Comparison of ENCODE assay signal across 22 cellular contexts in genomic region chr20:61015602-61016001, GRCh38.
DNase-seq lines count a peak whose midpoint lies in the region; ATAC-seq, FAIRE-seq and TF ChIP-seq lines count a peak whose summit lies in the region.
"Had no signal": no experiment of that assay in that cellular context is flagged by ENCODE, and none has a peak within 500 bp of the region (broad histone marks: within the 10 kb centered on the region; RNA-seq: fewer than 3 reads in every experiment).

No MANE protein-coding gene starts in this region.

- no peak overlapping the region for H3K9ac ChIP-seq in BLaER1

- H3K4me2 ChIP-seq in BLaER1: peak overlapping the region; percentile 41
- H3K4me2 ChIP-seq: A549 had no signal

- peaks cover 6% of the 10 kb centered on the region for H3K4me1 Mint-ChIP-seq in neural crest cell
- H3K4me1 Mint-ChIP-seq in natural killer cell treated with Interleukin-12 subunit alpha and Interleukin-12 subunit beta and Interleukin-15 and Interleukin-18, amount 100 ng/mL, for 72 hours (ENCODE audit: low read depth in 2 of 2): no peaks in the 10 kb centered on the region
- H3K4me1 Mint-ChIP-seq: B cell had no signal

- peaks cover 47% of the 10 kb centered on the region for H3K27me3 Mint-ChIP-seq in neural crest cell (ENCODE audit: low read depth)
- H3K27me3 Mint-ChIP-seq in natural killer cell treated with Interleukin-12 subunit alpha and Interleukin-12 subunit beta and Interleukin-15 and Interleukin-18, amount 100 ng/mL, for 72 hours: peaks cover 13 to 22% of the 10 kb centered on the region in 2 donors
- H3K27me3 Mint-ChIP-seq: B cell; CD4-positive, alpha-beta T cell had no signal

- no peak overlapping the region for H3K27ac ChIP-seq in BLaER1
- H3K27ac ChIP-seq: 22Rv1, A549, C4-2B had no signal

- FAIRE-seq in HTR-8/SVneo (lab: Jason Lieb, UNC): peak; percentile 46
- FAIRE-seq: A549, D721Med, G401.6, GM12891 had no signal

- H3K4me1 ChIP-seq in BLaER1: peaks cover 38% of the 10 kb centered on the region
- H3K4me1 ChIP-seq: A549, Caco-2 had no signal

- H3K27ac Mint-ChIP-seq in neural crest cell (ENCODE audit: unreplicated experiment): peak overlapping the region; percentile 65
- no peak overlapping the region for H3K27ac Mint-ChIP-seq in natural killer cell treated with Interleukin-12 subunit alpha and Interleukin-12 subunit beta and Interleukin-15 and Interleukin-18, amount 100 ng/mL, for 72 hours
- H3K27ac Mint-ChIP-seq: B cell; CD4-positive, alpha-beta T cell; CD8-positive, alpha-beta T cell had no signal

- H3K36me3 ChIP-seq in BLaER1: no peaks in the 10 kb centered on the region

- H3K9me3 Mint-ChIP-seq in neural crest cell: peaks cover 2% of the 10 kb centered on the region
- H3K9me3 Mint-ChIP-seq in natural killer cell treated with Interleukin-12 subunit alpha and Interleukin-12 subunit beta and Interleukin-15 and Interleukin-18, amount 100 ng/mL, for 72 hours: peaks cover 6% of the 10 kb centered on the region

- H3K4me3 ChIP-seq in BLaER1: no peak overlapping the region
- H3K4me3 ChIP-seq: A549 had no signal

- H3K9me3 ChIP-seq in BLaER1: peaks cover 17% of the 10 kb centered on the region
- H3K9me3 ChIP-seq: A549 had no signal

- ATAC-seq in GM18519 (IDR thresholded peaks at IDR 0.05; ENCODE audit: low FRiP score, unreplicated experiment): no peak
- no peak for ATAC-seq in natural killer cell treated with Interleukin-12 subunit alpha and Interleukin-12 subunit beta and Interleukin-15 and Interleukin-18, amount 100 ng/mL, for 72 hours
- ATAC-seq in stimulated activated naive CD8-positive, alpha-beta T cell treated with anti-CD3 and anti-CD28 coated beads, Interleukin-15, Interleukin-2, amounts not matched to agents 100 U/mL and 50 U/mL, for 24 hours: no peak
- ATAC-seq: A549; CD8-positive, alpha-beta T cell had no signal

- no peaks in the 10 kb centered on the region for H3K36me3 Mint-ChIP-seq in neural crest cell (ENCODE audit: low read depth)
- no peaks in the 10 kb centered on the region for H3K36me3 Mint-ChIP-seq in natural killer cell treated with Interleukin-12 subunit alpha and Interleukin-12 subunit beta and Interleukin-15 and Interleukin-18, amount 100 ng/mL, for 72 hours
- H3K36me3 Mint-ChIP-seq: CD8-positive, alpha-beta T cell had no signal

- DNase-seq in HTR-8/SVneo (ENCODE audit: insufficient read length, low spot score): no peak
- DNase-seq in myocyte (ENCODE audit: low read depth): peak; percentile 52
- no peak for DNase-seq in neural crest cell (ENCODE audit: low read depth, low spot score)
- DNase-seq in SW 1271 (lab: John Stamatoyannopoulos, UW): no peak
- no peak for DNase-seq in natural killer cell treated with Interleukin-12 subunit alpha and Interleukin-12 subunit beta and Interleukin-15 and Interleukin-18, amount 100 ng/mL, for 72 hours (ENCODE audit: low spot score)
- DNase-seq in stimulated activated naive CD8-positive, alpha-beta T cell treated with anti-CD3 and anti-CD28 coated beads, Interleukin-15, Interleukin-2, amounts not matched to agents 100 U/mL and 50 U/mL, for 24 hours: no peak
- DNase-seq: AML-193; Caco-2; Calu3; CD4-positive, alpha-beta T cell; CD8-positive, alpha-beta T cell; DMS79 treated with DMSO at 0.1 percent for 48 hours; GF-D8 had no signal

- no peak overlapping the region for H3K4me3 Mint-ChIP-seq in neural crest cell
- H3K4me3 Mint-ChIP-seq in natural killer cell treated with Interleukin-12 subunit alpha and Interleukin-12 subunit beta and Interleukin-15 and Interleukin-18, amount 100 ng/mL, for 72 hours: no peak overlapping the region
- H3K4me3 Mint-ChIP-seq: B cell; CD4-positive, alpha-beta T cell; CD8-positive, alpha-beta T cell had no signal

- H3K27me3 ChIP-seq in BLaER1: no peaks in the 10 kb centered on the region

- H4K20me1 ChIP-seq in BLaER1: no peaks in the 10 kb centered on the region

- no peak for TF ChIP-seq CTCF in neural crest cell (conservative IDR thresholded peaks at IDR 0.05)
